8 cellular contexts compared by ENCODE assay signal in genomic region chr2:102020596-102021170, GRCh38. TPM values are rescaled to one million over a fixed set of nuclear protein-coding genes. Genes with fewer than 3 reads are reported as not detected.
DNase-seq lines count a peak whose midpoint lies in the region; ATAC-seq lines count a peak whose summit lies in the region.

No MANE protein-coding gene starts in this region.

- H3K4me1 ChIP-seq in adipocyte (ENCODE audit: control insufficient read depth, insufficient read depth, low read length), result peaks cover 74% of the 10 kb centered on the region

- no peaks in the 10 kb centered on the region for H3K36me3 ChIP-seq in MG63
- H3K36me3 ChIP-seq in adipocyte (ENCODE audit: control insufficient read depth, insufficient read depth, low read length, severe bottlenecking), result no peaks in the 10 kb centered on the region

- H3K27me3 ChIP-seq in MG63 (no peaks in the 10 kb centered on the region), adipocyte (replicated peaks; ENCODE audit: control insufficient read depth, insufficient read depth, low read length) (no peaks in the 10 kb centered on the region)

- H3K4me3 ChIP-seq in MG63 (no peak overlapping the region), adipocyte (ENCODE audit: low read length) (no peak overlapping the region)

- no peaks in the 10 kb centered on the region for H3K9me3 ChIP-seq in MG63
- H3K9me3 ChIP-seq in adipocyte (ENCODE audit: control insufficient read depth, low read length), result no peaks in the 10 kb centered on the region

- intact Hi-C loops in left cardiac atrium (cut with DNase I), result loop anchor here (1.0 to 5.0 kb wide), 4 partner anchors 146 to 222 kb away; no protein-coding TSS in a partner anchor

- ATAC-seq in GM21723 (IDR thresholded peaks at IDR 0.05; ENCODE audit: unreplicated experiment) (peak; percentile 66), left cardiac atrium (peak; percentile 93 to 94), HG02970 (IDR thresholded peaks at IDR 0.05; ENCODE audit: low FRiP score, unreplicated experiment) (no peak)

- peak overlapping the region; percentile 80 for H3K9ac ChIP-seq in adipocyte (ENCODE audit: low read length)

- DNase-seq in DMS153 (lab: John Stamatoyannopoulos, UW), result peak; percentile 33
- peak; percentile 74 for DNase-seq in MG63
- peak; percentile 49 to 76 (median 69) for DNase-seq in T-helper 1 cell
- DNase-seq in adipocyte (ENCODE audit: low read depth), result peak; percentile 90
- peak; percentile 90 for DNase-seq in left cardiac atrium
- peak; percentile 75 for DNase-seq in renal cortical epithelial cell (ENCODE audit: low read depth)

RNA-seq across cellular contexts. Expression of gene IL1R2, which starts 28.9 kb away (rescaled TPM):
- not detected in 2 replicates for total RNA-seq in MG63 (2014; rRNA removed; shearing (Covaris generic); ENCODE audit: low replicate concordance)
- total RNA-seq in left cardiac atrium, result 1 to 10 TPM; 3.9 to 8.3 TPM
- total RNA-seq in renal cortical epithelial cell, result 0.89 and 23.4 TPM in 2 replicates

Comparison
In these comparisons a context has a peak if more than half of its experiments do, and no peak if none do; other contexts are left out.
1. DNase-seq: peak in every context shown above with its lines; median percentile 90 in adipocyte; 90 in left cardiac atrium; 75 in renal cortical epithelial cell; 74 in MG63; 69 in T-helper 1 cell; 33 in DMS153.